1 cellular context compared by ENCODE assay signal in genomic region chr17:488993-489757, GRCh38.
TF ChIP-seq lines count a peak whose summit lies in the region.

No MANE protein-coding gene starts in this region.

TF ChIP-seq in IMR-90, 13 proteins besides CTCF, POLR2A, EP300 and RAD21 (continued from another document):
- TF ChIP-seq ELK1 (IDR thresholded peaks at IDR 0.05; ENCODE audit: borderline replicate concordance, low read depth, low read length), result no peak
